Comparison of ENCODE assay signal across 9 cellular contexts in genomic region chr1:20733361-20733975, GRCh38. TPM values are rescaled to one million over a fixed set of nuclear protein-coding genes. Genes with fewer than 3 reads are reported as not detected.
A peak's percentile ranks its signal among the peaks of the same experiment; 100 is the strongest.
DNase-seq lines count a peak whose midpoint lies in the region; ATAC-seq and TF ChIP-seq lines count a peak whose summit lies in the region.
"Had no signal": no experiment of that assay in that cellular context is flagged by ENCODE, and none has a peak within 500 bp of the region (broad histone marks: within the 10 kb centered on the region; RNA-seq: fewer than 3 reads in every experiment).

No MANE protein-coding gene starts in this region.

- no peak for TF ChIP-seq CTCF in body of pancreas (IDR thresholded peaks at IDR 0.05)

- H3K4me3 ChIP-seq in body of pancreas (no peak overlapping the region), muscle layer of duodenum (ENCODE audit: low read depth in 1 of 2, low read length in 2 of 2) (peak overlapping the region; percentile 79 to 80)

- TF ChIP-seq POLR2A in body of pancreas (IDR thresholded peaks at IDR 0.05), result no peak

- H3K27ac ChIP-seq in body of pancreas (peak overlapping the region in 3 of 4 donors; percentile 22 to 58 (median 31)), muscle layer of duodenum (ENCODE audit: low read length) (no peak overlapping the region)

- H3K36me3 ChIP-seq in body of pancreas (replicated peaks in 1 of 2; ENCODE audit: insufficient read depth in 1 of 2, low read depth in 2 of 2), result peaks cover 0 to 3% of the 10 kb centered on the region in 2 donors
- peaks cover 0 to 11% of the 10 kb centered on the region in 2 donors for H3K36me3 ChIP-seq in muscle layer of duodenum (ENCODE audit: control insufficient read depth in 1 of 2, insufficient read depth in 2 of 2, low read length in 2 of 2)

- peak; percentile 5 for ATAC-seq in HG02759 (IDR thresholded peaks at IDR 0.05; ENCODE audit: unreplicated experiment)
- ATAC-seq in body of pancreas, result no peak
- no peak for ATAC-seq in HG03175 (IDR thresholded peaks at IDR 0.05; ENCODE audit: unreplicated experiment)
- ATAC-seq in HG03196 (IDR thresholded peaks at IDR 0.05; ENCODE audit: unreplicated experiment), result no peak

- DNase-seq in ACHN (peak; percentile 18), body of pancreas (no peak), hippocampal formation (lab: John Stamatoyannopoulos, UW) (no peak), foreskin melanocyte (no peak)

- H3K9me3 ChIP-seq in body of pancreas (no peaks in the 10 kb centered on the region), muscle layer of duodenum (ENCODE audit: control insufficient read depth in 1 of 2, low read length in 2 of 2) (no peaks in the 10 kb centered on the region)

- in situ Hi-C loops in ACHN (cut with HindIII; ENCODE audit: low pct_ligation_motif_present, low pct_unique_long_range_greater_than_20kb, low sequenced_read_pairs), result no loop called here

- H3K4me1 ChIP-seq in body of pancreas (peaks cover 24% of the 10 kb centered on the region), muscle layer of duodenum (ENCODE audit: control insufficient read depth in 1 of 2, insufficient read depth in 2 of 2, low read length in 2 of 2) (peaks cover 3 to 21% of the 10 kb centered on the region in 2 donors)

- H3K27me3 ChIP-seq in body of pancreas, result peaks cover 0 to 3% of the 10 kb centered on the region in 2 donors
- peaks cover 24% of the 10 kb centered on the region for H3K27me3 ChIP-seq in muscle layer of duodenum (ENCODE audit: low read depth, low read length)

- intact Hi-C loops in body of pancreas (cut with DNase I), result no loop called here

- 9 to 26% methylated on average over 3 to 7 of the region's 7 CpGs for whole genome bisulfite sequencing in body of pancreas, 2 donors

RNA-seq across cellular contexts. Expression of gene SH2D5, which starts 1.0 kb away (rescaled TPM):
- not detected for total RNA-seq in body of pancreas

RNA-seq across cellular contexts. Expression of gene KIF17, which starts 15.7 kb away (rescaled TPM):
- total RNA-seq in body of pancreas, result 1 to 10 TPM in 1 of 2 donors, not detected in 1; 1.8 TPM
- total RNA-seq: T-helper 2 cell treated with Interferon-gamma antibody and Interleukin-4, amounts not matched to agents 100 ng/mL and 5 ng/mL, for 36 hours had no signal

RNA-seq across cellular contexts. Expression of gene HP1BP3, which starts 53.6 kb away (rescaled TPM):
- total RNA-seq in body of pancreas, result 100 to 1,000 TPM in 1 of 2 donors, 10 to 100 TPM in 1; 90.8 to 201 TPM

Comparison
In these comparisons a context has a peak if more than half of its experiments do, and no peak if none do; other contexts are left out.
1. H3K4me3 ChIP-seq: peak in muscle layer of duodenum (2 of 2); none in body of pancreas (0 of 2).